In genomic region chr16:56702836-56703235, GRCh38 we compare ENCODE assay signal across 3 cellular contexts.
TF ChIP-seq lines count a peak whose summit lies in the region.

No MANE protein-coding gene starts in this region.

TF ChIP-seq in SK-N-SH, 30 proteins besides CTCF, POLR2A, EP300 and RAD21 (continues in another document):
- TF ChIP-seq TEAD4 (IDR thresholded peaks at IDR 0.05; ENCODE audit: borderline replicate concordance, insufficient read depth), result no peak
- TF ChIP-seq FOSL2 (IDR thresholded peaks at IDR 0.05; ENCODE audit: borderline replicate concordance, low read depth), result no peak
- TF ChIP-seq GABPA (IDR thresholded peaks at IDR 0.05; ENCODE audit: low read depth), result no peak
- TF ChIP-seq IRF3 (IDR thresholded peaks at IDR 0.05; ENCODE audit: low read depth, low read length), result no peak
- no peak for TF ChIP-seq CHD2 (IDR thresholded peaks at IDR 0.05; ENCODE audit: low read length, partially characterized antibody)
- no peak for TF ChIP-seq YY1 (IDR thresholded peaks at IDR 0.05; ENCODE audit: low read depth)
- no peak for TF ChIP-seq USF1 (IDR thresholded peaks at IDR 0.05; ENCODE audit: borderline replicate concordance, low read depth)
- TF ChIP-seq EZH2phosphoT487 (IDR thresholded peaks at IDR 0.05; ENCODE audit: borderline replicate concordance, low read depth), result no peak
- no peak for TF ChIP-seq RFX5 (IDR thresholded peaks at IDR 0.05; ENCODE audit: low read length)
- TF ChIP-seq GATA2 (CRISPR knock-in tag; IDR thresholded peaks at IDR 0.05), result no peak
- no peak for TF ChIP-seq ELF1 (IDR thresholded peaks at IDR 0.05)
- no peak for TF ChIP-seq PBX3 (IDR thresholded peaks at IDR 0.05)
- TF ChIP-seq FOXJ3 (CRISPR knock-in tag; IDR thresholded peaks at IDR 0.05), result no peak
- no peak for TF ChIP-seq FOXM1 (IDR thresholded peaks at IDR 0.05; ENCODE audit: low read depth)
- TF ChIP-seq RCOR1 (IDR thresholded peaks at IDR 0.05; ENCODE audit: low read length), result no peak

TF ChIP-seq in SK-N-SH treated with all-trans-retinoic acid at 6 μM for 48 hours, 23 proteins besides CTCF, POLR2A, EP300 and RAD21:
- no peak for TF ChIP-seq TCF4 (CRISPR knock-in tag; IDR thresholded peaks at IDR 0.05; ENCODE audit: borderline replicate concordance)
- TF ChIP-seq RARB (CRISPR knock-in tag; IDR thresholded peaks at IDR 0.05), result no peak

TF ChIP-seq in HCT116, 20 proteins besides CTCF, POLR2A, EP300 and RAD21:
- TF ChIP-seq POLR2AphosphoS5 (IDR thresholded peaks at IDR 0.05; ENCODE audit: low read depth, low read length), result no peak
- TF ChIP-seq SRF (IDR thresholded peaks at IDR 0.05; ENCODE audit: low read depth), result no peak
- no peak for TF ChIP-seq JUND (IDR thresholded peaks at IDR 0.05)
- no peak for TF ChIP-seq ZNF274 (IDR thresholded peaks at IDR 0.05; ENCODE audit: low read depth, low read length)
- TF ChIP-seq FOSL1 (IDR thresholded peaks at IDR 0.05; ENCODE audit: low read depth), result no peak
- no peak for TF ChIP-seq EGR1 (IDR thresholded peaks at IDR 0.05; ENCODE audit: low read depth)
- TF ChIP-seq ELF1 (IDR thresholded peaks at IDR 0.05; ENCODE audit: borderline replicate concordance, low read depth), result no peak
- no peak for TF ChIP-seq EZH2 (IDR thresholded peaks at IDR 0.05)
- no peak for TF ChIP-seq CEBPB (IDR thresholded peaks at IDR 0.05; ENCODE audit: low read depth)
- TF ChIP-seq ZFX (IDR thresholded peaks at IDR 0.05), result no peak
- TF ChIP-seq ZBTB33 (IDR thresholded peaks at IDR 0.05; ENCODE audit: extremely low read depth, insufficient replicate concordance, low read length), result no peak
- no peak for TF ChIP-seq SIN3A (IDR thresholded peaks at IDR 0.05; ENCODE audit: low read depth)
- no peak for TF ChIP-seq ATF3 (IDR thresholded peaks at IDR 0.05)
- TF ChIP-seq SP1 (IDR thresholded peaks at IDR 0.05; ENCODE audit: low read depth), result no peak
- TF ChIP-seq MAX (IDR thresholded peaks at IDR 0.05), result no peak
- no peak for TF ChIP-seq TCF7L2 (IDR thresholded peaks at IDR 0.05; ENCODE audit: borderline replicate concordance, extremely low read depth, insufficient read depth, insufficient read length)
- no peak for TF ChIP-seq CBX3 (IDR thresholded peaks at IDR 0.05; ENCODE audit: low read depth)
TF ChIP-seq in HCT116: peak in this region for 0.
